In the genomic region with DNA sequence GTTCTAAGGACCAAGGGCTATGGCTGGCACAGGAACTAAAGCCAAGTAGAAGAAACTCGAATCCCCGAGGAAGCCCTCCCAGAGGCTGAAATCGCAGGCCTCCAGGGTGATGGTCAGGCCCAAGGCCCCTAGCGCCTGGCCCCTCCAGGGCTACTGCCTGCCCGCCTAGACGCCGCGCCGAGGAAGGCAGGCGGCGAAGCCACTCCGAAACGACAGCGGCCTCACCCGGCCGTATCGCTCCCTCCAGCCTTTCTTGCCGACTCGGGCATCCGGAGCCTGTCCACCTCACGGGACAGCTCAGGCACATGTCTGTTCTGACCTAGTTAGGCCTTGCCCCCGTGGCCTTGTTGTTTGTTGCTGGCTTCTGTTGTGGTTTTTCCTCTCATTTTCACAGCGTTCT, we compare ENCODE assay signal across 19 cellular contexts. TPM values are rescaled to one million over a fixed set of nuclear protein-coding genes. Genes with fewer than 3 reads are reported as not detected.
DNase-seq lines count a peak whose midpoint lies in the region; ATAC-seq and TF ChIP-seq lines count a peak whose summit lies in the region.
"Had no signal": no experiment of that assay in that cellular context is flagged by ENCODE, and none has a peak within 500 bp of the region (broad histone marks: within the 10 kb centered on the region; RNA-seq: fewer than 3 reads in every experiment).

No MANE protein-coding gene starts in this region.

- H3K56ac ChIP-seq in IMR-90 (ENCODE audit: extremely low read depth, insufficient read depth, low read length), result no peak overlapping the region

- POLR2A ChIA-PET in IMR-90 (lab: Charles Lee; ENCODE audit: unreplicated experiment), result no interaction called here

- H3K23ac ChIP-seq in IMR-90 (ENCODE audit: low read depth, low read length), result no peak overlapping the region

- H3K4me2 ChIP-seq in IMR-90 (ENCODE audit: low read depth, low read length), result no peak overlapping the region
- no peak overlapping the region for H3K4me2 ChIP-seq in osteoblast (ENCODE audit: insufficient read depth, low read length)
- H3K4me2 ChIP-seq: A549 had no signal

- no peak overlapping the region for H3K4ac ChIP-seq in IMR-90 (ENCODE audit: low read depth, low read length)

- no peak for ATAC-seq in IMR-90 (ENCODE audit: low read depth)
- no peak for ATAC-seq in HG03520 (IDR thresholded peaks at IDR 0.05; ENCODE audit: unreplicated experiment)
- no peak for ATAC-seq in HG02642 (IDR thresholded peaks at IDR 0.05; ENCODE audit: poor library complexity, unreplicated experiment)
- ATAC-seq: A549, HCT116 had no signal

- H3K9me3 ChIP-seq in IMR-90 (ENCODE audit: control insufficient read depth, insufficient read depth, low read length) (no peaks in the 10 kb centered on the region), osteoblast (ENCODE audit: low read depth, low read length) (no peaks in the 10 kb centered on the region)
- H3K9me3 ChIP-seq: A549 had no signal

- no peak overlapping the region for H3K9ac ChIP-seq in IMR-90 (ENCODE audit: low read depth, low read length)

- peak overlapping the region; percentile 58 for H2AFZ ChIP-seq in IMR-90 (replicated peaks; ENCODE audit: low read length, poor library complexity)
- no peak overlapping the region for H2AFZ ChIP-seq in osteoblast (ENCODE audit: low read length)

- no CpG with 5 or more reads among the region's 23 CpGs for WGBS in IMR-90 (ENCODE audit: extremely low coverage in 2 of 2, insufficient read length in 1 of 2), 2 experiments

- H2BK20ac ChIP-seq in IMR-90 (ENCODE audit: low read depth, low read length), result no peak overlapping the region

- H3K27me3 ChIP-seq in IMR-90 (ENCODE audit: control insufficient read depth, insufficient read depth, low read length) (peaks cover 25% of the 10 kb centered on the region), osteoblast (ENCODE audit: insufficient read depth, low read length) (peaks cover 32% of the 10 kb centered on the region)

- dilution Hi-C loops in IMR-90 (cut with HindIII; ENCODE audit: low sequenced_read_pairs, unreplicated experiment), result no loop called here

- H3K18ac ChIP-seq in IMR-90 (ENCODE audit: low read depth, low read length), result no peak overlapping the region

- no peaks in the 10 kb centered on the region for H3K9me1 ChIP-seq in IMR-90 (ENCODE audit: insufficient read depth, low read length)

- H4K5ac ChIP-seq in IMR-90 (ENCODE audit: low read depth, low read length), result no peak overlapping the region

- no peak overlapping the region for H4K91ac ChIP-seq in IMR-90 (ENCODE audit: insufficient read depth, low read depth, low read length)

- no peak overlapping the region for H2BK5ac ChIP-seq in IMR-90 (ENCODE audit: low read depth, low read length, poor library complexity, severe bottlenecking)

- H4K20me1 ChIP-seq in IMR-90 (ENCODE audit: insufficient read depth, low read length), result no peaks in the 10 kb centered on the region
- no peaks in the 10 kb centered on the region for H4K20me1 ChIP-seq in osteoblast (ENCODE audit: insufficient read depth, low read length)

- TF ChIP-seq POLR2A in IMR-90 (IDR thresholded peaks at IDR 0.05; ENCODE audit: low read depth, low read length), result no peak

- no peak overlapping the region for H2BK120ac ChIP-seq in IMR-90 (ENCODE audit: low read depth, low read length)

- H3K79me2 ChIP-seq in osteoblast (ENCODE audit: insufficient read depth, low read length), result no peaks in the 10 kb centered on the region

- no peaks in the 10 kb centered on the region for H3K4me1 ChIP-seq in IMR-90 (ENCODE audit: control insufficient read depth, insufficient read depth, low read length)
- H3K4me1 ChIP-seq in osteoblast (ENCODE audit: insufficient read depth, low read length), result no peaks in the 10 kb centered on the region
- H3K4me1 ChIP-seq: A549 had no signal

- no peak overlapping the region for H2AK9ac ChIP-seq in IMR-90 (replicated peaks; ENCODE audit: low read depth, low read length, poor library complexity)

- H3K4me3 ChIP-seq in IMR-90 (ENCODE audit: insufficient read depth, low read depth, low read length) (no peak overlapping the region), osteoblast (ENCODE audit: insufficient read depth, low read length) (no peak overlapping the region)
- H3K4me3 ChIP-seq: A549 had no signal

- no peak for TF ChIP-seq RAD21 in IMR-90 (IDR thresholded peaks at IDR 0.05; ENCODE audit: low read length)

- intact Hi-C loops in IMR-90 (cut with micrococcal nuclease), result no loop called here

- no peak overlapping the region for H3K14ac ChIP-seq in IMR-90 (replicated peaks; ENCODE audit: low read depth, low read length)

- H2BK15ac ChIP-seq in IMR-90 (ENCODE audit: low read depth, low read length), result no peak overlapping the region

- no peaks in the 10 kb centered on the region for H3K79me1 ChIP-seq in IMR-90 (ENCODE audit: low read depth in 1 of 2, low read length in 2 of 2)

- no peaks in the 10 kb centered on the region for H3K36me3 ChIP-seq in IMR-90 (ENCODE audit: control insufficient read depth, insufficient read depth, low read length)
- no peaks in the 10 kb centered on the region for H3K36me3 ChIP-seq in osteoblast (ENCODE audit: insufficient read depth, low read length)

- in situ Hi-C loops in IMR-90 (cut with MboI; ENCODE audit: low sequenced_read_pairs), result no loop called here

- H3K27ac ChIP-seq in IMR-90 (ENCODE audit: insufficient read depth, low read length) (no peak overlapping the region), osteoblast (ENCODE audit: low read depth, low read length) (no peak overlapping the region)
- H3K27ac ChIP-seq: A549 had no signal

- no peak overlapping the region for H2AK5ac ChIP-seq in IMR-90 (ENCODE audit: low read depth, low read length)

- no peak overlapping the region for H4K8ac ChIP-seq in IMR-90 (ENCODE audit: low read depth in 2 of 2, low read length in 2 of 2)

- no peak for TF ChIP-seq CTCF in IMR-90 (conservative IDR thresholded peaks at IDR 0.05; ENCODE audit: low read depth, low read length)
- no peak for TF ChIP-seq CTCF in osteoblast (IDR thresholded peaks at IDR 0.05; ENCODE audit: extremely low read depth, low read depth, low read length)

- no TSS peak for BruUV-seq in IMR-90 (replicated peaks; lab: Mats Ljungman, UMichigan)

- CTCF ChIA-PET in IMR-90 (lab: Yijun Ruan, JAX), result no interaction called here

- DNase-seq in ELF-1 (ENCODE audit: low read depth, low spot score) (peak; percentile 27), IMR-90 (no peak), fibroblast of peridontal ligament (ENCODE audit: extremely low read depth) (peak; percentile 83), osteoblast (ENCODE audit: insufficient read length, low spot score, missing footprints) (peak; percentile 27), NCI-H2029 (lab: John Stamatoyannopoulos, UW) (no peak)
- DNase-seq in activated CD4-positive, CD25-positive, alpha-beta regulatory T cell (lab: John Stamatoyannopoulos, UW), result no peak
- DNase-seq: DMS 273 treated with DMSO at 0.1 percent for 48 hours, Kasumi-1, MM.1S, NCI-H1105, NCI-H1694, NCI-H2107, NCI-H2227 treated with DMSO at 0.1 percent for 48 hours, NCI-H524 had no signal

TF ChIP-seq in IMR-90, 13 proteins besides CTCF, POLR2A, EP300 and RAD21:
- TF ChIP-seq MAFK (IDR thresholded peaks at IDR 0.05; ENCODE audit: low read depth, low read length) (no peak), SMC3 (IDR thresholded peaks at IDR 0.05; ENCODE audit: low read depth, low read length) (no peak), MAZ (IDR thresholded peaks at IDR 0.05; ENCODE audit: borderline replicate concordance, low read depth, low read length) (no peak), FOS (IDR thresholded peaks at IDR 0.05; ENCODE audit: low read depth, low read length) (no peak), RCOR1 (IDR thresholded peaks at IDR 0.05; ENCODE audit: insufficient replicate concordance, low read length) (no peak), CEBPB (IDR thresholded peaks at IDR 0.05; ENCODE audit: low read depth, low read length) (no peak), RFX5 (IDR thresholded peaks at IDR 0.05; ENCODE audit: low read depth, low read length) (no peak), USF2 (IDR thresholded peaks at IDR 0.05; ENCODE audit: low read depth, low read length) (no peak), BHLHE40 (IDR thresholded peaks at IDR 0.05; ENCODE audit: low read depth, low read length) (no peak)
- TF ChIP-seq, protein P1, sequence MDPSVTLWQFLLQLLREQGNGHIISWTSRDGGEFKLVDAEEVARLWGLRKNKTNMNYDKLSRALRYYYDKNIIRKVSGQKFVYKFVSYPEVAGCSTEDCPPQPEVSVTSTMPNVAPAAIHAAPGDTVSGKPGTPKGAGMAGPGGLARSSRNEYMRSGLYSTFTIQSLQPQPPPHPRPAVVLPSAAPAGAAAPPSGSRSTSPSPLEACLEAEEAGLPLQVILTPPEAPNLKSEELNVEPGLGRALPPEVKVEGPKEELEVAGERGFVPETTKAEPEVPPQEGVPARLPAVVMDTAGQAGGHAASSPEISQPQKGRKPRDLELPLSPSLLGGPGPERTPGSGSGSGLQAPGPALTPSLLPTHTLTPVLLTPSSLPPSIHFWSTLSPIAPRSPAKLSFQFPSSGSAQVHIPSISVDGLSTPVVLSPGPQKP (IDR thresholded peaks at IDR 0.05; ENCODE audit: borderline replicate concordance, low read depth, low read length), result no peak

RNA-seq across cellular contexts. Expression of gene LHX8, which starts 9.7 kb away (rescaled TPM):
- total RNA-seq in IMR-90 (2012; rRNA removed) (not detected in 2 replicates), osteoblast (not detected in 2 replicates)
- not detected in 2 replicates for polyA plus RNA-seq in IMR-90 (2012; rRNA removed)
- not detected in 2 replicates for polyA plus RNA-seq in IMR-90 (2012; cell fraction: cytosol; rRNA removed)
- not detected in 2 replicates for polyA plus RNA-seq in IMR-90 (2012; cell fraction: nucleus; rRNA removed; ENCODE audit: low replicate concordance)
- polyA plus RNA-seq: CD14-positive monocyte had no signal

Comparison
In these comparisons a context has a peak if more than half of its experiments do, and no peak if none do; other contexts are left out.
1. DNase-seq: peak in ELF-1 (single experiment), fibroblast of peridontal ligament (single experiment) and osteoblast (single experiment); none in IMR-90 (single experiment), activated CD4-positive, CD25-positive, alpha-beta regulatory T cell (0 of 4) and NCI-H2029 (single experiment).